In genomic region chr9:122227576-122227903, GRCh38 we compare ENCODE assay signal across 11 cellular contexts. TPM values are rescaled to one million over a fixed set of nuclear protein-coding genes. Genes with fewer than 3 reads are reported as not detected.
DNase-seq lines count a peak whose midpoint lies in the region; ATAC-seq, FAIRE-seq and TF ChIP-seq lines count a peak whose summit lies in the region.
"Had no signal": no experiment of that assay in that cellular context is flagged by ENCODE, and none has a peak within 500 bp of the region (broad histone marks: within the 10 kb centered on the region; RNA-seq: fewer than 3 reads in every experiment).

No MANE protein-coding gene starts in this region.

- no peak overlapping the region for H2AFZ ChIP-seq in SK-N-SH (ENCODE audit: low read depth)
- H2AFZ ChIP-seq in endothelial cell of umbilical vein (ENCODE audit: low read depth, low read length): no peak overlapping the region

- H3K4me2 ChIP-seq in SK-N-SH (no peak overlapping the region), endothelial cell of umbilical vein (ENCODE audit: insufficient read depth, low read length) (peak overlapping the region; percentile 60)

- TF ChIP-seq POLR2A in endothelial cell of umbilical vein (IDR thresholded peaks at IDR 0.05; ENCODE audit: low read depth, low read length): no peak

- no peak overlapping the region for H3K9ac ChIP-seq in SK-N-SH
- no peak overlapping the region for H3K9ac ChIP-seq in endothelial cell of umbilical vein (replicated peaks; ENCODE audit: extremely low read depth, insufficient read depth, low read length)

- DNase-seq in SK-N-SH: no peak
- DNase-seq in NCI-H1436 (lab: John Stamatoyannopoulos, UW): peak; percentile 42
- DNase-seq in endothelial cell of umbilical vein (ENCODE audit: low read depth, low spot score): no peak
- DNase-seq in GOT3 (lab: John Stamatoyannopoulos, UW): no peak
- no peak for DNase-seq in NCI-H1048 (lab: John Stamatoyannopoulos, UW)
- DNase-seq in T-helper 1 cell: no peak
- DNase-seq: MM.1S, substantia nigra had no signal

- no peaks in the 10 kb centered on the region for H3K9me2 ChIP-seq in SK-N-SH

- no peaks in the 10 kb centered on the region for H3K9me1 ChIP-seq in endothelial cell of umbilical vein (replicated peaks; ENCODE audit: control insufficient read depth, extremely low read depth, insufficient read depth, low read length)

- dilution Hi-C loops in endothelial cell of umbilical vein (cut with MboI; ENCODE audit: extremely low pct_ligation_motif_present, low sequenced_read_pairs): no loop called here

- no peak for ATAC-seq in SK-N-SH treated with all-trans-retinoic acid at 6 μM for 48 hours
- ATAC-seq: gastroesophageal sphincter had no signal

- H4K20me1 ChIP-seq in SK-N-SH (ENCODE audit: insufficient read depth): no peaks in the 10 kb centered on the region
- no peaks in the 10 kb centered on the region for H4K20me1 ChIP-seq in endothelial cell of umbilical vein (replicated peaks; ENCODE audit: control insufficient read depth, extremely low read depth, insufficient read depth, low read length)

- POLR2A ChIA-PET in SK-N-SH (lab: Yijun Ruan, JAX) (no interaction called here), endothelial cell of umbilical vein (lab: Charles Lee) (no interaction called here)

- no peaks in the 10 kb centered on the region for H3F3A ChIP-seq in SK-N-SH (replicated peaks; ENCODE audit: insufficient read depth)

- H3K4me3 ChIP-seq in SK-N-SH (ENCODE audit: low read depth in 2 of 2, low read length in 1 of 2) (no peak overlapping the region), endothelial cell of umbilical vein (replicated peaks in 1 of 3; ENCODE audit: insufficient read depth in 1 of 3, low read depth in 1 of 3, low read length in 3 of 3) (peak overlapping the region in 2 of 3 experiments; percentile 31 to 41), skin epidermis (peak overlapping the region in 4 of 7 experiments; percentile 30 to 40 (median 34))

- H3K27ac ChIP-seq in SK-N-SH (ENCODE audit: low read depth in 2 of 2, low read length in 1 of 2): no peak overlapping the region
- H3K27ac ChIP-seq in endothelial cell of umbilical vein (ENCODE audit: insufficient read depth, low read depth, low read length): no peak overlapping the region
- peak overlapping the region in 1 of 21 experiments; percentile 50 for H3K27ac ChIP-seq in skin epidermis

- no peaks in the 10 kb centered on the region for H3K9me3 ChIP-seq in SK-N-SH
- no peaks in the 10 kb centered on the region for H3K9me3 ChIP-seq in endothelial cell of umbilical vein (replicated peaks; ENCODE audit: control insufficient read depth, insufficient read depth, low read length)
- H3K9me3 ChIP-seq: gastroesophageal sphincter had no signal

- TF ChIP-seq CTCF in SK-N-SH (IDR thresholded peaks at IDR 0.05) (no peak), endothelial cell of umbilical vein (IDR thresholded peaks at IDR 0.05; ENCODE audit: extremely low read depth in 1 of 2, insufficient read depth in 1 of 2, low read depth in 1 of 2, low read length in 2 of 2) (no peak)

- peaks cover 0 to 4% of the 10 kb centered on the region in 2 experiments; a peak in 1 of 4 replicates for H3K4me1 ChIP-seq in SK-N-SH (ENCODE audit: control insufficient read depth in 1 of 2, insufficient read depth in 2 of 2, low read depth in 1 of 2, low read length in 1 of 2)
- peaks cover 10% of the 10 kb centered on the region for H3K4me1 ChIP-seq in endothelial cell of umbilical vein (ENCODE audit: control insufficient read depth, extremely low read depth, insufficient read depth, low read length)

- no peak for TF ChIP-seq RAD21 in SK-N-SH (IDR thresholded peaks at IDR 0.05; ENCODE audit: low read length)

- TF ChIP-seq EP300 in SK-N-SH (IDR thresholded peaks at IDR 0.05; ENCODE audit: borderline replicate concordance in 1 of 2, low read depth in 1 of 2, low read length in 1 of 2): no peak

- H3K27me3 ChIP-seq in SK-N-SH (ENCODE audit: insufficient read depth) (peaks cover 93% of the 10 kb centered on the region), endothelial cell of umbilical vein (ENCODE audit: control insufficient read depth in 2 of 2, insufficient read depth in 2 of 2, low read length in 2 of 2) (peaks cover 43 to 54% of the 10 kb centered on the region in 2 experiments)

- H3K79me2 ChIP-seq in SK-N-SH (ENCODE audit: insufficient read depth) (no peaks in the 10 kb centered on the region), endothelial cell of umbilical vein (ENCODE audit: control insufficient read depth, insufficient read depth, low read length) (no peaks in the 10 kb centered on the region)

- intact Hi-C loops in endothelial cell of umbilical vein (cut with micrococcal nuclease): loop anchor here (1.0 to 5.0 kb wide), 2 partner anchors 37 to 70 kb away; partner anchors contain the start of genes MORN5, MRRF, NDUFA8 and RBM18

- H3K36me3 ChIP-seq in SK-N-SH (replicated peaks in 1 of 2; ENCODE audit: control insufficient read depth in 1 of 2, insufficient read depth in 2 of 2, low read length in 1 of 2) (no peaks in the 10 kb centered on the region), endothelial cell of umbilical vein (ENCODE audit: control insufficient read depth in 2 of 2, extremely low read depth in 1 of 2, insufficient read depth in 2 of 2, low read length in 2 of 2) (no peaks in the 10 kb centered on the region)
- H3K36me3 ChIP-seq: gastroesophageal sphincter had no signal

- WGBS in SK-N-SH (ENCODE audit: low lambda C conversion rate): 16% methylated on average over 10 of the region's 10 CpGs

- BruUV-seq in endothelial cell of umbilical vein (replicated peaks; lab: Mats Ljungman, UMichigan): no TSS peak

- FAIRE-seq in endothelial cell of umbilical vein (lab: Jason Lieb, UNC): no peak

- CTCF ChIA-PET in SK-N-SH (lab: Yijun Ruan, JAX) (no interaction called here), endothelial cell of umbilical vein (lab: Charles Lee) (interaction anchor here (2.1 kb wide), 1 partner anchor 123 kb away, joined by 15 read pairs; no protein-coding TSS in a partner anchor)

TF ChIP-seq in SK-N-SH, 30 proteins besides CTCF, POLR2A, EP300 and RAD21:
- TF ChIP-seq, protein P1, sequence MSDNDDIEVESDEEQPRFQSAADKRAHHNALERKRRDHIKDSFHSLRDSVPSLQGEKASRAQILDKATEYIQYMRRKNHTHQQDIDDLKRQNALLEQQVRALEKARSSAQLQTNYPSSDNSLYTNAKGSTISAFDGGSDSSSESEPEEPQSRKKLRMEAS (IDR thresholded peaks at IDR 0.05; ENCODE audit: low read depth): no peak
- TF ChIP-seq EZH2phosphoT487 (IDR thresholded peaks at IDR 0.05; ENCODE audit: borderline replicate concordance, low read depth): peak; percentile 85; the same call in 1 of the 2 replicates
TF ChIP-seq in SK-N-SH: peak in this region for 1.

TF ChIP-seq in SK-N-SH treated with all-trans-retinoic acid at 6 μM for 48 hours, 23 proteins besides CTCF, POLR2A, EP300 and RAD21 (continues in another document):
- TF ChIP-seq ZFP30 (CRISPR knock-in tag; IDR thresholded peaks at IDR 0.05) (no peak), RARB (CRISPR knock-in tag; IDR thresholded peaks at IDR 0.05) (no peak), ESRRG (CRISPR knock-in tag; IDR thresholded peaks at IDR 0.05) (no peak), CSDC2 (CRISPR knock-in tag; IDR thresholded peaks at IDR 0.05) (no peak), BACH2 (CRISPR knock-in tag; IDR thresholded peaks at IDR 0.05; ENCODE audit: borderline replicate concordance) (no peak)

TF ChIP-seq in endothelial cell of umbilical vein, 7 proteins besides CTCF, POLR2A, EP300 and RAD21 (continues in another document):
- TF ChIP-seq GATA2 (IDR thresholded peaks at IDR 0.05; ENCODE audit: insufficient read depth, insufficient read length, low read depth, low read length): no peak
- TF ChIP-seq EZH2 (IDR thresholded peaks at IDR 0.05; ENCODE audit: borderline replicate concordance, low read depth, low read length, severe bottlenecking): no peak
- no peak for TF ChIP-seq FOS (IDR thresholded peaks at IDR 0.05; ENCODE audit: borderline replicate concordance, insufficient read depth, low read length)

RNA-seq across cellular contexts. Expression of gene LHX6, which starts 1.2 kb away (rescaled TPM):
- polyA plus RNA-seq in SK-N-SH (2012; rRNA removed): 0.02 TPM in 1 of 2 replicates, not detected in the other
- polyA plus RNA-seq in SK-N-SH (2012; cell fraction: cytosol; rRNA removed): 0.01 and 0.04 TPM in 2 replicates
- polyA plus RNA-seq in SK-N-SH (2012; cell fraction: nucleus; rRNA removed): 0.05 TPM in 1 of 2 replicates, not detected in the other
- total RNA-seq in endothelial cell of umbilical vein: 9.4 and 18.4 TPM in 2 replicates
- 1.8 and 2.4 TPM in 2 replicates for polyA plus RNA-seq in endothelial cell of umbilical vein
- 1.7 and 2.3 TPM in 2 replicates for polyA plus RNA-seq in endothelial cell of umbilical vein (2011; cell fraction: cytosol; rRNA removed)
- 3.9 and 6.1 TPM in 2 replicates for polyA plus RNA-seq in endothelial cell of umbilical vein (2011; cell fraction: nucleus; rRNA removed)
- polyA plus RNA-seq in endothelial cell of umbilical vein (2012): 4.1 and 5.6 TPM in 2 replicates
- polyA minus RNA-seq in endothelial cell of umbilical vein: 0.85 and 1.9 TPM in 2 replicates
- polyA minus RNA-seq in endothelial cell of umbilical vein (2011; cell fraction: cytosol; rRNA and poly(A)+ RNA removed): not detected
- polyA minus RNA-seq in endothelial cell of umbilical vein (2011; cell fraction: nucleus; rRNA and poly(A)+ RNA removed): 0.77 and 3.1 TPM in 2 replicates

RNA-seq across cellular contexts. Expression of gene RBM18, which starts 37.1 kb away (rescaled TPM):
- polyA plus RNA-seq in SK-N-SH (2012; rRNA removed): 8.2 and 13.1 TPM in 2 replicates
- polyA plus RNA-seq in SK-N-SH (2012; cell fraction: cytosol; rRNA removed): 13.6 and 16.6 TPM in 2 replicates
- polyA plus RNA-seq in SK-N-SH (2012; cell fraction: nucleus; rRNA removed): 4.1 and 8.3 TPM in 2 replicates
- 26.9 and 28.6 TPM in 2 replicates for total RNA-seq in endothelial cell of umbilical vein
- 7.0 and 7.9 TPM in 2 replicates for polyA plus RNA-seq in endothelial cell of umbilical vein
- 15.5 and 18.6 TPM in 2 replicates for polyA plus RNA-seq in endothelial cell of umbilical vein (2011; cell fraction: cytosol; rRNA removed)
- polyA plus RNA-seq in endothelial cell of umbilical vein (2011; cell fraction: nucleus; rRNA removed): 11.8 and 12.0 TPM in 2 replicates
- 22.9 and 24.7 TPM in 2 replicates for polyA plus RNA-seq in endothelial cell of umbilical vein (2012)
- polyA minus RNA-seq in endothelial cell of umbilical vein: 9.6 and 12.9 TPM in 2 replicates
- polyA minus RNA-seq in endothelial cell of umbilical vein (2011; cell fraction: cytosol; rRNA and poly(A)+ RNA removed): 12.4 TPM
- 5.4 TPM in 2 replicates for polyA minus RNA-seq in endothelial cell of umbilical vein (2011; cell fraction: nucleus; rRNA and poly(A)+ RNA removed)

RNA-seq across cellular contexts. Expression of gene MRRF, which starts 37.1 kb away (rescaled TPM):
- polyA plus RNA-seq in SK-N-SH (2012; rRNA removed): 35.1 and 50.6 TPM in 2 replicates
- polyA plus RNA-seq in SK-N-SH (2012; cell fraction: cytosol; rRNA removed): 38.8 and 39.2 TPM in 2 replicates
- 38.8 and 91.9 TPM in 2 replicates for polyA plus RNA-seq in SK-N-SH (2012; cell fraction: nucleus; rRNA removed)
- 36.4 and 36.5 TPM in 2 replicates for total RNA-seq in endothelial cell of umbilical vein
- 24.2 and 27.2 TPM in 2 replicates for polyA plus RNA-seq in endothelial cell of umbilical vein
- polyA plus RNA-seq in endothelial cell of umbilical vein (2011; cell fraction: cytosol; rRNA removed): 36.8 and 37.1 TPM in 2 replicates
- polyA plus RNA-seq in endothelial cell of umbilical vein (2011; cell fraction: nucleus; rRNA removed): 67.3 and 78.8 TPM in 2 replicates
- 26.9 and 44.5 TPM in 2 replicates for polyA plus RNA-seq in endothelial cell of umbilical vein (2012)
- 57.9 and 74.1 TPM in 2 replicates for polyA minus RNA-seq in endothelial cell of umbilical vein
- 49.5 TPM for polyA minus RNA-seq in endothelial cell of umbilical vein (2011; cell fraction: cytosol; rRNA and poly(A)+ RNA removed)
- polyA minus RNA-seq in endothelial cell of umbilical vein (2011; cell fraction: nucleus; rRNA and poly(A)+ RNA removed): 36.4 and 53.4 TPM in 2 replicates

Comparison
In these comparisons a context has a peak if more than half of its experiments do, and no peak if none do; other contexts are left out.
1. H3K4me3 ChIP-seq: peak in endothelial cell of umbilical vein (2 of 3) and skin epidermis (4 of 7); none in SK-N-SH (0 of 2).